Comparison of ENCODE assay signal across 8 cellular contexts in the genomic region with DNA sequence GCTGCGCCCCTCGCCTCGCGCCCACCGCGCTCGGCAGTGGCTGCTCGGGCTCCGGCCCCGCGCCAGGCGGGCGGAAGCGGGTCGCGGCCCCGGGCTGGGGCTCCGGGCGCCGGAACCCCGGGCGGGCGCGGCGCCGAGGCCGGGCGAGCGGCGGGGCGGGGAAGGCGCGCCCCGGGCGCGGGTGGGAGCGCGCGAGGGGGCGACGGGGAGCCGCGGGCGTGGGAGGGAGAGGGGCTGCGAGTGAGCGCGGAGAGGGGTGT. TPM values are rescaled to one million over a fixed set of nuclear protein-coding genes. Genes with fewer than 3 reads are reported as not detected.
DNase-seq lines count a peak whose midpoint lies in the region; ATAC-seq, FAIRE-seq and TF ChIP-seq lines count a peak whose summit lies in the region.

No MANE protein-coding gene starts in this region.

- H3K79me2 ChIP-seq in GM12878 (ENCODE audit: control insufficient read depth, insufficient read depth, low read length): no peaks in the 10 kb centered on the region

- H3K4me1 ChIP-seq in BLaER1: peaks cover 22% of the 10 kb centered on the region
- no peaks in the 10 kb centered on the region for H3K4me1 ChIP-seq in GM12878 (ENCODE audit: control insufficient read depth, insufficient read depth, low read length)
- peaks cover 14% of the 10 kb centered on the region for H3K4me1 ChIP-seq in mononuclear cell (ENCODE audit: insufficient read depth, low read length)

- BruUV-seq in GM12878 (replicated peaks; lab: Mats Ljungman, UMichigan): no TSS peak

- TF ChIP-seq CTCF in GM12878 (IDR thresholded peaks at IDR 0.05 in 2 of 3, conservative IDR thresholded peaks at IDR 0.05 in 1 of 3; ENCODE audit: control insufficient read depth in 2 of 3, extremely low read depth in 1 of 3, insufficient read depth in 1 of 3, low read depth in 3 of 3, low read length in 3 of 3): no peak

- H2AFZ ChIP-seq in GM12878 (ENCODE audit: control insufficient read depth, low read depth, low read length): no peak overlapping the region

- 0 out of 2 replicates have a peak overlapping the region, but pooled peaks have one; percentile 10 for H3K9ac ChIP-seq in BLaER1
- no peak overlapping the region for H3K9ac ChIP-seq in GM12878 (ENCODE audit: control insufficient read depth, insufficient read depth, low read length)

- peaks cover 15% of the 10 kb centered on the region for H3K9me3 ChIP-seq in BLaER1
- H3K9me3 ChIP-seq in GM12878 (replicated peaks; ENCODE audit: control insufficient read depth, insufficient read depth, low read length): no peaks in the 10 kb centered on the region
- H3K9me3 ChIP-seq in mononuclear cell (ENCODE audit: low read depth, low read length): no peaks in the 10 kb centered on the region

- SMC1A ChIA-PET in GM12878 (lab: Charles Lee; ENCODE audit: uncharacterized antibody, unreplicated experiment): no interaction called here

- H3K4me3 ChIP-seq in BLaER1 (peak overlapping the region; percentile 72), GM12878 (no peak overlapping the region), mononuclear cell (ENCODE audit: low read length) (peak overlapping the region; percentile 44)

- H3K27me3 ChIP-seq in BLaER1 (peaks cover 92% of the 10 kb centered on the region), GM12878 (replicated peaks in 1 of 2; ENCODE audit: control insufficient read depth in 2 of 2, insufficient read depth in 2 of 2, low read length in 1 of 2) (peaks cover 8 to 20% of the 10 kb centered on the region in 2 experiments), mononuclear cell (ENCODE audit: insufficient read depth, low read length) (peaks cover 45% of the 10 kb centered on the region)

- TF ChIP-seq RAD21 in GM12878 (IDR thresholded peaks at IDR 0.05; ENCODE audit: insufficient read depth, low read depth, low read length): no peak

- intact Hi-C loops in GM12878 (cut with micrococcal nuclease; ENCODE audit: unreplicated experiment): no loop called here

- peaks cover 58% of the 10 kb centered on the region for H4K20me1 ChIP-seq in BLaER1
- no peaks in the 10 kb centered on the region for H4K20me1 ChIP-seq in GM12878 (ENCODE audit: control insufficient read depth, insufficient read depth)

- no peak for DNase-seq in GM12878 (ENCODE audit: low read depth, low spot score)
- DNase-seq in NCI-H345 treated with DMSO at 0.1 percent for 48 hours (lab: John Stamatoyannopoulos, UW; ENCODE audit: unreplicated experiment): no peak
- DNase-seq in NCI-H2029 (lab: John Stamatoyannopoulos, UW): no peak

- no peak for TF ChIP-seq EP300 in GM12878 (IDR thresholded peaks at IDR 0.05; ENCODE audit: borderline replicate concordance in 1 of 2, control insufficient read depth in 1 of 2, low read depth in 2 of 2, low read length in 2 of 2)

- no peak overlapping the region for H3K27ac ChIP-seq in BLaER1
- H3K27ac ChIP-seq in GM12878 (ENCODE audit: control insufficient read depth, insufficient read depth): no peak overlapping the region

- H3K36me3 ChIP-seq in BLaER1 (no peaks in the 10 kb centered on the region), GM12878 (ENCODE audit: control insufficient read depth in 2 of 2, insufficient read depth in 2 of 2, low read length in 1 of 2) (no peaks in the 10 kb centered on the region)

- no peak for TF ChIP-seq POLR2A in GM12878 (IDR thresholded peaks at IDR 0.05; ENCODE audit: low read depth, low read length)

- peak overlapping the region; percentile 97 for H3K4me2 ChIP-seq in BLaER1
- H3K4me2 ChIP-seq in GM12878 (ENCODE audit: control insufficient read depth, insufficient read depth): peak overlapping the region; percentile 77; the same call in 1 of the 2 replicates

- ATAC-seq in HG02759 (IDR thresholded peaks at IDR 0.05; ENCODE audit: unreplicated experiment) (peak; percentile 38), GM12878 (no peak), HG02588 (IDR thresholded peaks at IDR 0.05; ENCODE audit: unreplicated experiment) (no peak), HG02678 (IDR thresholded peaks at IDR 0.05; ENCODE audit: unreplicated experiment) (no peak)

- RAD21 ChIA-PET in GM12878 (lab: Charles Lee; ENCODE audit: unreplicated experiment): no interaction called here

- in situ Hi-C loops in GM12878 (cut with MboI): no loop called here

- WGBS in GM12878 (ENCODE audit: insufficient coverage, insufficient replicate concordance, low lambda C conversion rate, missing lambda C conversion rate): 0% methylated on average over 8 of the region's 47 CpGs

- POLR2A ChIA-PET in GM12878 (lab: Charles Lee): no interaction called here

- no peak for FAIRE-seq in GM12878 (lab: Jason Lieb, UNC)

- CTCF ChIA-PET in GM12878 (lab: Yijun Ruan, JAX): no interaction called here

TF ChIP-seq in GM12878, 131 proteins besides CTCF, POLR2A, EP300 and RAD21 (continues in another document):
- TF ChIP-seq, protein P1, sequence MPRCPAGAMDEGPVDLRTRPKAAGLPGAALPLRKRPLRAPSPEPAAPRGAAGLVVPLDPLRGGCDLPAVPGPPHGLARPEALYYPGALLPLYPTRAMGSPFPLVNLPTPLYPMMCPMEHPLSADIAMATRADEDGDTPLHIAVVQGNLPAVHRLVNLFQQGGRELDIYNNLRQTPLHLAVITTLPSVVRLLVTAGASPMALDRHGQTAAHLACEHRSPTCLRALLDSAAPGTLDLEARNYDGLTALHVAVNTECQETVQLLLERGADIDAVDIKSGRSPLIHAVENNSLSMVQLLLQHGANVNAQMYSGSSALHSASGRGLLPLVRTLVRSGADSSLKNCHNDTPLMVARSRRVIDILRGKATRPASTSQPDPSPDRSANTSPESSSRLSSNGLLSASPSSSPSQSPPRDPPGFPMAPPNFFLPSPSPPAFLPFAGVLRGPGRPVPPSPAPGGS (IDR thresholded peaks at IDR 0.05; ENCODE audit: borderline replicate concordance, insufficient read depth, low read depth, low read length, poor library complexity, severe bottlenecking): no peak
- TF ChIP-seq SMAD1 (IDR thresholded peaks at IDR 0.05; ENCODE audit: low read depth, partially characterized antibody): no peak
- no peak for TF ChIP-seq PAX8 (IDR thresholded peaks at IDR 0.05)
- TF ChIP-seq, protein P2, sequence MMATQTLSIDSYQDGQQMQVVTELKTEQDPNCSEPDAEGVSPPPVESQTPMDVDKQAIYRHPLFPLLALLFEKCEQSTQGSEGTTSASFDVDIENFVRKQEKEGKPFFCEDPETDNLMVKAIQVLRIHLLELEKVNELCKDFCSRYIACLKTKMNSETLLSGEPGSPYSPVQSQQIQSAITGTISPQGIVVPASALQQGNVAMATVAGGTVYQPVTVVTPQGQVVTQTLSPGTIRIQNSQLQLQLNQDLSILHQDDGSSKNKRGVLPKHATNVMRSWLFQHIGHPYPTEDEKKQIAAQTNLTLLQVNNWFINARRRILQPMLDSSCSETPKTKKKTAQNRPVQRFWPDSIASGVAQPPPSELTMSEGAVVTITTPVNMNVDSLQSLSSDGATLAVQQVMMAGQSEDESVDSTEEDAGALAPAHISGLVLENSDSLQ (IDR thresholded peaks at IDR 0.05): no peak
- TF ChIP-seq HCFC1 (IDR thresholded peaks at IDR 0.05; ENCODE audit: low read length): no peak
- TF ChIP-seq NFYA (IDR thresholded peaks at IDR 0.05; ENCODE audit: borderline replicate concordance, low read depth, low read length): no peak
- no peak for TF ChIP-seq SUZ12 (IDR thresholded peaks at IDR 0.05; ENCODE audit: unreplicated experiment)
- no peak for TF ChIP-seq NR2F1 (conservative IDR thresholded peaks at IDR 0.05)
- no peak for TF ChIP-seq EZH2 (IDR thresholded peaks at IDR 0.05; ENCODE audit: borderline replicate concordance, control insufficient read depth, low read depth, low read length)
- TF ChIP-seq, protein P3, sequence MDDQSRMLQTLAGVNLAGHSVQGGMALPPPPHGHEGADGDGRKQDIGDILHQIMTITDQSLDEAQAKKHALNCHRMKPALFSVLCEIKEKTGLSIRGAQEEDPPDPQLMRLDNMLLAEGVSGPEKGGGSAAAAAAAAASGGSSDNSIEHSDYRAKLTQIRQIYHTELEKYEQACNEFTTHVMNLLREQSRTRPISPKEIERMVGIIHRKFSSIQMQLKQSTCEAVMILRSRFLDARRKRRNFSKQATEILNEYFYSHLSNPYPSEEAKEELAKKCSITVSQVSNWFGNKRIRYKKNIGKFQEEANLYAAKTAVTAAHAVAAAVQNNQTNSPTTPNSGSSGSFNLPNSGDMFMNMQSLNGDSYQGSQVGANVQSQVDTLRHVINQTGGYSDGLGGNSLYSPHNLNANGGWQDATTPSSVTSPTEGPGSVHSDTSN (IDR thresholded peaks at IDR 0.05; ENCODE audit: insufficient replicate concordance, low read depth, low read length): no peak

RNA-seq across cellular contexts. Expression of a gene that starts 0.5 kb away (rescaled TPM):
- 0.10 and 0.91 TPM in 2 replicates for total RNA-seq in GM12878 (2013; cell fraction: nucleolus; rRNA removed)
- total RNA-seq in GM12878 (2014; rRNA removed): not detected in 2 replicates
- total RNA-seq in GM12878 (2014; rRNA removed; fragmentation: Illumina TruSeq; extraction: Trizol): not detected in 2 replicates
- total RNA-seq in GM12878 (2021): 0.21 and 0.72 TPM in 2 replicates
- not detected for polyA plus RNA-seq in GM12878 (2011; ENCODE audit: low read depth)
- not detected in 2 replicates for polyA plus RNA-seq in GM12878 (2011; rRNA removed)
- polyA plus RNA-seq in GM12878 (2011; cell fraction: cytosol; rRNA removed): not detected in 2 replicates
- not detected in 2 replicates for polyA plus RNA-seq in GM12878 (2011; cell fraction: nucleus; rRNA removed)
- 0.20 TPM in 1 of 2 replicates, not detected in the other for polyA plus RNA-seq in GM12878 (2012)
- not detected in 2 replicates for polyA plus RNA-seq in GM12878 (2014; fragmentation: Illumina TruSeq; extraction: Trizol)
- polyA plus RNA-seq in GM12878 (2014; fragmentation: Nextera tagmentation; extraction: Ambion mirVana): not detected
- polyA plus RNA-seq in GM12878 (2014; rRNA removed): not detected in 2 replicates
- polyA plus RNA-seq in GM12878 (2016; fragmentation: Nextera tagmentation; extraction: Ambion mirVana): under 1 TPM in 1 of 2 experiments, not detected in 1; 0.25 TPM
- not detected in 2 replicates for polyA minus RNA-seq in GM12878 (2011; rRNA and poly(A)+ RNA removed)
- not detected in 2 replicates for polyA minus RNA-seq in GM12878 (2011; cell fraction: cytosol; rRNA and poly(A)+ RNA removed)
- not detected in 2 replicates for polyA minus RNA-seq in GM12878 (2011; cell fraction: nucleus; rRNA and poly(A)+ RNA removed)
- 8.4 TPM for total RNA-seq in mononuclear cell
